ENCODE assay signal across 1 cellular context in genomic region chr17:19720631-19721426, GRCh38.
TF ChIP-seq lines count a peak whose summit lies in the region.

No MANE protein-coding gene starts in this region.

TF ChIP-seq in HepG2, 621 proteins besides CTCF, POLR2A, EP300 and RAD21 (continued from another document and continues in another):
- TF ChIP-seq ATF7 (IDR thresholded peaks at IDR 0.05): no peak
- 0 out of 2 replicates have a peak, but pooled peaks have one; percentile 64 for TF ChIP-seq ATF7 (CRISPR knock-in tag; IDR thresholded peaks at IDR 0.05)
- TF ChIP-seq SP5 (CRISPR knock-in tag; IDR thresholded peaks at IDR 0.05; ENCODE audit: borderline replicate concordance, low read depth): peak; percentile 27; the same call in 1 of the 2 replicates
- no peak for TF ChIP-seq DMAP1 (CRISPR knock-in tag; IDR thresholded peaks at IDR 0.05)
- no peak for TF ChIP-seq CCDC6 (CRISPR knock-in tag; IDR thresholded peaks at IDR 0.05)
- no peak for TF ChIP-seq ZNF530 (CRISPR knock-in tag; IDR thresholded peaks at IDR 0.05; ENCODE audit: low read depth)
- no peak for TF ChIP-seq ZNF549 (CRISPR knock-in tag; IDR thresholded peaks at IDR 0.05)
- TF ChIP-seq MED13 (CRISPR knock-in tag; IDR thresholded peaks at IDR 0.05): no peak
- TF ChIP-seq ARID2 (CRISPR knock-in tag; IDR thresholded peaks at IDR 0.05; ENCODE audit: borderline replicate concordance): no peak
- no peak for TF ChIP-seq ZNF225 (CRISPR knock-in tag; IDR thresholded peaks at IDR 0.05)
- no peak for TF ChIP-seq ZNF674 (CRISPR knock-in tag; IDR thresholded peaks at IDR 0.05; ENCODE audit: low read depth)
- peak; percentile 51; the same call in 1 of the 2 replicates for TF ChIP-seq ZBTB34 (CRISPR knock-in tag; IDR thresholded peaks at IDR 0.05)
- TF ChIP-seq ZNF468 (CRISPR knock-in tag; IDR thresholded peaks at IDR 0.05): no peak
- no peak for TF ChIP-seq RNF219 (CRISPR knock-in tag; IDR thresholded peaks at IDR 0.05)
- TF ChIP-seq SRY (CRISPR knock-in tag; IDR thresholded peaks at IDR 0.05): no peak
- TF ChIP-seq, protein P1, sequence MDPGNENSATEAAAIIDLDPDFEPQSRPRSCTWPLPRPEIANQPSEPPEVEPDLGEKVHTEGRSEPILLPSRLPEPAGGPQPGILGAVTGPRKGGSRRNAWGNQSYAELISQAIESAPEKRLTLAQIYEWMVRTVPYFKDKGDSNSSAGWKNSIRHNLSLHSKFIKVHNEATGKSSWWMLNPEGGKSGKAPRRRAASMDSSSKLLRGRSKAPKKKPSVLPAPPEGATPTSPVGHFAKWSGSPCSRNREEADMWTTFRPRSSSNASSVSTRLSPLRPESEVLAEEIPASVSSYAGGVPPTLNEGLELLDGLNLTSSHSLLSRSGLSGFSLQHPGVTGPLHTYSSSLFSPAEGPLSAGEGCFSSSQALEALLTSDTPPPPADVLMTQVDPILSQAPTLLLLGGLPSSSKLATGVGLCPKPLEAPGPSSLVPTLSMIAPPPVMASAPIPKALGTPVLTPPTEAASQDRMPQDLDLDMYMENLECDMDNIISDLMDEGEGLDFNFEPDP (CRISPR knock-in tag; conservative IDR thresholded peaks at IDR 0.05): no peak
- no peak for TF ChIP-seq RBFOX2 (IDR thresholded peaks at IDR 0.05; ENCODE audit: low read depth, low read length)
- TF ChIP-seq ZNF713 (CRISPR knock-in tag; IDR thresholded peaks at IDR 0.05): no peak
- no peak for TF ChIP-seq ZNF639 (CRISPR knock-in tag; conservative IDR thresholded peaks at IDR 0.05)
- no peak for TF ChIP-seq ZNF10 (CRISPR knock-in tag; IDR thresholded peaks at IDR 0.05; ENCODE audit: borderline replicate concordance, low read depth)
- peak; percentile 34; the same call in 1 of the 2 replicates for TF ChIP-seq TFDP2 (CRISPR knock-in tag; IDR thresholded peaks at IDR 0.05)
- TF ChIP-seq AGO2 (optimal IDR thresholded peaks at IDR 0.05; ENCODE audit: low read depth, low read length): no peak
- TF ChIP-seq FOXM1 (CRISPR knock-in tag; IDR thresholded peaks at IDR 0.05): no peak
- TF ChIP-seq TEAD2 (CRISPR knock-in tag; IDR thresholded peaks at IDR 0.05): no peak
- TF ChIP-seq, protein P2, sequence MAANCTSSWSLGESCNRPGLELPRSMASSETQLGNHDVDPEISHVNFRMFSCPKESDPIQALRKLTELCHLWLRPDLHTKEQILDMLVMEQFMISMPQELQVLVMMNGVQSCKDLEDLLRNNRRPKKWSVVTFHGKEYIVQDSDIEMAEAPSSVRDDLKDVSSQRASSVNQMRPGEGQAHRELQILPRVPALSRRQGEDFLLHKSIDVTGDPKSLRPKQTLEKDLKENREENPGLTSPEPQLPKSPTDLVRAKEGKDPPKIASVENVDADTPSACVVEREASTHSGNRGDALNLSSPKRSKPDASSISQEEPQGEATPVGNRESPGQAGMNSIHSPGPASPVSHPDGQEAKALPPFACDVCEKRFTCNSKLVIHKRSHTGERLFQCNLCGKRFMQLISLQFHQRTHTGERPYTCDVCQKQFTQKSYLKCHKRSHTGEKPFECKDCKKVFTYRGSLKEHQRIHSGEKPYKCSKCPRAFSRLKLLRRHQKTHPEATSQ (CRISPR knock-in tag; IDR thresholded peaks at IDR 0.05; ENCODE audit: borderline replicate concordance): no peak
- TF ChIP-seq TFAP4 (IDR thresholded peaks at IDR 0.05; ENCODE audit: borderline replicate concordance, low read depth): peak; percentile 42; the same call in 1 of the 2 replicates
- peak; percentile 50; the same call in 1 of the 2 replicates for TF ChIP-seq ZNF441 (CRISPR knock-in tag; IDR thresholded peaks at IDR 0.05; ENCODE audit: borderline replicate concordance)
- no peak for TF ChIP-seq ZNF7 (CRISPR knock-in tag; IDR thresholded peaks at IDR 0.05)
- no peak for TF ChIP-seq HMG20A (CRISPR knock-in tag; IDR thresholded peaks at IDR 0.05; ENCODE audit: borderline replicate concordance)
- TF ChIP-seq MATR3 (CRISPR knock-in tag; IDR thresholded peaks at IDR 0.05): no peak
- peak; percentile 42; the same call in 1 of the 2 replicates for TF ChIP-seq ZNF431 (CRISPR knock-in tag; IDR thresholded peaks at IDR 0.05; ENCODE audit: borderline replicate concordance, low read depth)
- TF ChIP-seq YY1 (IDR thresholded peaks at IDR 0.05; ENCODE audit: insufficient read depth, insufficient replicate concordance, low read depth, low read length): no peak
- TF ChIP-seq, protein P3, sequence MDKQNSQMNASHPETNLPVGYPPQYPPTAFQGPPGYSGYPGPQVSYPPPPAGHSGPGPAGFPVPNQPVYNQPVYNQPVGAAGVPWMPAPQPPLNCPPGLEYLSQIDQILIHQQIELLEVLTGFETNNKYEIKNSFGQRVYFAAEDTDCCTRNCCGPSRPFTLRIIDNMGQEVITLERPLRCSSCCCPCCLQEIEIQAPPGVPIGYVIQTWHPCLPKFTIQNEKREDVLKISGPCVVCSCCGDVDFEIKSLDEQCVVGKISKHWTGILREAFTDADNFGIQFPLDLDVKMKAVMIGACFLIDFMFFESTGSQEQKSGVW (CRISPR knock-in tag; IDR thresholded peaks at IDR 0.05; ENCODE audit: borderline replicate concordance): no peak
- peak; percentile 40; the same call in 1 of the 2 replicates for TF ChIP-seq ZNF414 (CRISPR knock-in tag; IDR thresholded peaks at IDR 0.05)
- no peak; the same call in 1 of the 2 replicates for TF ChIP-seq ZNF263 (CRISPR knock-in tag; IDR thresholded peaks at IDR 0.05)
- peak; percentile 81; the same call in 1 of the 2 replicates for TF ChIP-seq ZNF784 (CRISPR knock-in tag; IDR thresholded peaks at IDR 0.05; ENCODE audit: borderline replicate concordance)
- TF ChIP-seq, protein P4, sequence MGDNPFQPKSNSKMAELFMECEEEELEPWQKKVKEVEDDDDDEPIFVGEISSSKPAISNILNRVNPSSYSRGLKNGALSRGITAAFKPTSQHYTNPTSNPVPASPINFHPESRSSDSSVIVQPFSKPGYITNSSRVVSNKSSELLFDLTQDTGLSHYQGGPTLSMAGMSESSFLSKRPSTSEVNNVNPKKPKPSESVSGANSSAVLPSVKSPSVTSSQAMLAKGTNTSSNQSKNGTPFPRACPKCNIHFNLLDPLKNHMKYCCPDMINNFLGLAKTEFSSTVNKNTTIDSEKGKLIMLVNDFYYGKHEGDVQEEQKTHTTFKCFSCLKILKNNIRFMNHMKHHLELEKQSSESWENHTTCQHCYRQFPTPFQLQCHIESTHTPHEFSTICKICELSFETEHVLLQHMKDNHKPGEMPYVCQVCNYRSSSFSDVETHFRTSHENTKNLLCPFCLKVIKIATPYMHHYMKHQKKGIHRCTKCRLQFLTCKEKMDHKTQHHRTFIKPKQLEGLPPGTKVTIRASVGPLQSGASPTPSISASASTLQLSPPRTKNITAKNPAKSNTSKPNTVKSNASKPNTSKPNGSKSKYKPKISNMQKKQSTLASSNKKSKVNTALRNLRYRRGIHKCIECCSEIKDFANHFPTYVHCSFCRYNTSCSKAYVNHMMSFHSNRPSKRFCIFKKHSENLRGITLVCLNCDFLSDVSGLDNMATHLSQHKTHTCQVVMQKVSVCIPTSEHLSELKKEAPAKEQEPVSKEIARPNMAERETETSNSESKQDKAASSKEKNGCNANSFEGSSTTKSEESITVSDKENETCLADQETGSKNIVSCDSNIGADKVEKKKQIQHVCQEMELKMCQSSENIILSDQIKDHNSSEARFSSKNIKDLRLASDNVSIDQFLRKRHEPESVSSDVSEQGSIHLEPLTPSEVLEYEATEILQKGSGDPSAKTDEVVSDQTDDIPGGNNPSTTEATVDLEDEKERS (CRISPR knock-in tag; IDR thresholded peaks at IDR 0.05): no peak
- TF ChIP-seq FOXC1 (CRISPR knock-in tag; IDR thresholded peaks at IDR 0.05; ENCODE audit: borderline replicate concordance): no peak; the same call in 1 of the 2 replicates
- no peak for TF ChIP-seq SOX6 (IDR thresholded peaks at IDR 0.05)
- peak; percentile 92 for TF ChIP-seq SOX6 (CRISPR knock-in tag; IDR thresholded peaks at IDR 0.05)
- TF ChIP-seq SP4 (CRISPR knock-in tag; IDR thresholded peaks at IDR 0.05): peak; percentile 65; the same call in 1 of the 2 replicates
- TF ChIP-seq JUN (CRISPR knock-in tag; IDR thresholded peaks at IDR 0.05): no peak
- no peak for TF ChIP-seq ZNF841 (CRISPR knock-in tag; IDR thresholded peaks at IDR 0.05; ENCODE audit: borderline replicate concordance)
- no peak for TF ChIP-seq ATM (IDR thresholded peaks at IDR 0.05; ENCODE audit: borderline replicate concordance)
- TF ChIP-seq YEATS2 (CRISPR knock-in tag; IDR thresholded peaks at IDR 0.05; ENCODE audit: borderline replicate concordance): no peak
- TF ChIP-seq JUNB (CRISPR knock-in tag; IDR thresholded peaks at IDR 0.05; ENCODE audit: borderline replicate concordance): no peak
- TF ChIP-seq, protein P5, sequence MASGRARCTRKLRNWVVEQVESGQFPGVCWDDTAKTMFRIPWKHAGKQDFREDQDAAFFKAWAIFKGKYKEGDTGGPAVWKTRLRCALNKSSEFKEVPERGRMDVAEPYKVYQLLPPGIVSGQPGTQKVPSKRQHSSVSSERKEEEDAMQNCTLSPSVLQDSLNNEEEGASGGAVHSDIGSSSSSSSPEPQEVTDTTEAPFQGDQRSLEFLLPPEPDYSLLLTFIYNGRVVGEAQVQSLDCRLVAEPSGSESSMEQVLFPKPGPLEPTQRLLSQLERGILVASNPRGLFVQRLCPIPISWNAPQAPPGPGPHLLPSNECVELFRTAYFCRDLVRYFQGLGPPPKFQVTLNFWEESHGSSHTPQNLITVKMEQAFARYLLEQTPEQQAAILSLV (CRISPR knock-in tag; IDR thresholded peaks at IDR 0.05; ENCODE audit: borderline replicate concordance): 0 out of 2 replicates have a peak, but pooled peaks have one; percentile 27
- TF ChIP-seq ZBTB1 (CRISPR knock-in tag; IDR thresholded peaks at IDR 0.05; ENCODE audit: borderline replicate concordance): no peak
- no peak for TF ChIP-seq SNRNP70 (IDR thresholded peaks at IDR 0.05; ENCODE audit: low read depth, low read length)
- no peak for TF ChIP-seq ZNF737 (CRISPR knock-in tag; IDR thresholded peaks at IDR 0.05; ENCODE audit: borderline replicate concordance)
- no peak for TF ChIP-seq ZNF883 (CRISPR knock-in tag; IDR thresholded peaks at IDR 0.05; ENCODE audit: not compliant biosample characterization)
- no peak for TF ChIP-seq SMARCC2 (IDR thresholded peaks at IDR 0.05)
